ENCODE assay signal across 1 cellular context in genomic region chr12:49342066-49342913, GRCh38.
A peak's percentile ranks its signal among the peaks of the same experiment; 100 is the strongest.
TF ChIP-seq lines count a peak whose summit lies in the region.

No MANE protein-coding gene starts in this region.

TF ChIP-seq in K562, 482 proteins besides CTCF, POLR2A, EP300 and RAD21 (continued from another document and continues in another):
- TF ChIP-seq SIRT6 (IDR thresholded peaks at IDR 0.05; ENCODE audit: low read depth, low read length) (no peak), MED1 (CRISPR knock-in tag; IDR thresholded peaks at IDR 0.05; ENCODE audit: borderline replicate concordance) (no peak), HMGXB4 (CRISPR knock-in tag; IDR thresholded peaks at IDR 0.05) (0 out of 2 replicates have a peak, but pooled peaks have one; percentile 34), CXXC5 (CRISPR knock-in tag; IDR thresholded peaks at IDR 0.05) (peak; percentile 69), DLX4 (CRISPR knock-in tag; IDR thresholded peaks at IDR 0.05) (no peak), JUN (IDR thresholded peaks at IDR 0.05; ENCODE audit: borderline replicate concordance, low read depth, low read length) (no peak), JUN (CRISPR knock-in tag; IDR thresholded peaks at IDR 0.05; ENCODE audit: borderline replicate concordance) (peak; percentile 37; the same call in 1 of the 2 replicates), ZNF740 (CRISPR knock-in tag; IDR thresholded peaks at IDR 0.05) (0 out of 2 replicates have a peak, but pooled peaks have one; percentile 26), ZNF740 (tag; IDR thresholded peaks at IDR 0.05) (no peak), ZNF274 (IDR thresholded peaks at IDR 0.05; ENCODE audit: borderline replicate concordance, low read depth, low read length) (no peak), TCF3 (CRISPR knock-in tag; IDR thresholded peaks at IDR 0.05) (0 out of 2 replicates have a peak, but pooled peaks have one; percentile 4), NBN (IDR thresholded peaks at IDR 0.05; ENCODE audit: low read depth) (peak; percentile 91), ZNF174 (CRISPR knock-in tag; IDR thresholded peaks at IDR 0.05) (no peak), KLF10 (CRISPR knock-in tag; IDR thresholded peaks at IDR 0.05) (no peak), ETS1 (conservative IDR thresholded peaks at IDR 0.05; ENCODE audit: control insufficient read depth, low read depth, low read length) (0 out of 2 replicates have a peak, but pooled peaks have one; percentile 22), ZBTB43 (CRISPR knock-in tag; IDR thresholded peaks at IDR 0.05) (peak; percentile 38; the same call in 1 of the 2 replicates), CREB5 (CRISPR knock-in tag; IDR thresholded peaks at IDR 0.05) (no peak), TEAD4 (IDR thresholded peaks at IDR 0.05; ENCODE audit: low read length) (no peak; the same call in 1 of the 2 replicates), TEAD4 (CRISPR knock-in tag; IDR thresholded peaks at IDR 0.05; ENCODE audit: borderline replicate concordance) (no peak), UBTF (IDR thresholded peaks at IDR 0.05; ENCODE audit: borderline replicate concordance in 1 of 2, low read depth in 2 of 2, low read length in 2 of 2) (peak; percentile 62 to 87; a peak in 2 of 4 replicates), HINFP (tag; conservative IDR thresholded peaks at IDR 0.05; ENCODE audit: low read depth) (0 out of 2 replicates have a peak, but pooled peaks have one; percentile 34), ETV1 (tag; conservative IDR thresholded peaks at IDR 0.05; ENCODE audit: low read depth) (peak; percentile 35; the same call in 1 of the 2 replicates), NR1H2 (CRISPR knock-in tag; IDR thresholded peaks at IDR 0.05) (no peak), RHOXF2B (CRISPR knock-in tag; conservative IDR thresholded peaks at IDR 0.05) (no peak), NONO (IDR thresholded peaks at IDR 0.05; ENCODE audit: low read depth in 2 of 2, low read length in 1 of 2) (peak in 1 of 2 experiments; percentile 66; a peak in 1 of 4 replicates), STAG1 (CRISPR knock-in tag; IDR thresholded peaks at IDR 0.05; ENCODE audit: borderline replicate concordance) (peak; percentile 65; the same call in 1 of the 2 replicates), TOE1 (IDR thresholded peaks at IDR 0.05; ENCODE audit: borderline replicate concordance) (peak; percentile 65; the same call in 1 of the 2 replicates), TOE1 (CRISPR knock-in tag; IDR thresholded peaks at IDR 0.05; ENCODE audit: borderline replicate concordance, low read depth) (no peak), ZBTB7A (IDR thresholded peaks at IDR 0.05; ENCODE audit: borderline replicate concordance, control insufficient read depth, low read depth, low read length) (peak; percentile 91; the same call in 1 of the 2 replicates), ZNF263 (CRISPR knock-in tag; IDR thresholded peaks at IDR 0.05; ENCODE audit: borderline replicate concordance) (0 out of 2 replicates have a peak, but pooled peaks have one; percentile 18), ZFP30 (CRISPR knock-in tag; IDR thresholded peaks at IDR 0.05; ENCODE audit: borderline replicate concordance) (no peak), MAX (CRISPR knock-in tag; IDR thresholded peaks at IDR 0.05) (peak; percentile 40; the same call in 1 of the 2 replicates), NEUROD1 (IDR thresholded peaks at IDR 0.05; ENCODE audit: borderline replicate concordance, low read depth, low read length, partially characterized antibody) (peak; percentile 30), HDAC3 (IDR thresholded peaks at IDR 0.05; ENCODE audit: borderline replicate concordance, partially characterized antibody) (no peak), POLR2G (IDR thresholded peaks at IDR 0.05; ENCODE audit: low read depth, low read length) (peak; percentile 70), FOXK1 (CRISPR knock-in tag; IDR thresholded peaks at IDR 0.05; ENCODE audit: borderline replicate concordance) (0 out of 2 replicates have a peak, but pooled peaks have one; percentile 16), CTBP1 (IDR thresholded peaks at IDR 0.05; ENCODE audit: borderline replicate concordance) (peak; percentile 94), USF1 (CRISPR knock-in tag; IDR thresholded peaks at IDR 0.05) (no peak), MNT (conservative IDR thresholded peaks at IDR 0.05) (peak in 1 of 2 experiments; percentile 53; a peak in 1 of 4 replicates), YY1 (IDR thresholded peaks at IDR 0.05; ENCODE audit: borderline replicate concordance in 1 of 3, control insufficient read depth in 1 of 3, extremely low read depth in 1 of 3, insufficient read depth in 3 of 3, insufficient read length in 1 of 3, insufficient replicate concordance in 2 of 3, low read depth in 1 of 3, low read length in 2 of 3) (peak in 1 of 3 experiments; percentile 45), MAFK (IDR thresholded peaks at IDR 0.05; ENCODE audit: low read length) (no peak), ZBED1 (IDR thresholded peaks at IDR 0.05) (no peak), ID3 (CRISPR knock-in tag; IDR thresholded peaks at IDR 0.05) (no peak), ID3 (tag; IDR thresholded peaks at IDR 0.05) (0 out of 2 replicates have a peak, but pooled peaks have one; percentile 55), ARHGAP35 (IDR thresholded peaks at IDR 0.05; ENCODE audit: partially characterized antibody) (no peak), TFAP4 (CRISPR knock-in tag; IDR thresholded peaks at IDR 0.05; ENCODE audit: borderline replicate concordance) (peak; percentile 76; the same call in 1 of the 2 replicates), CC2D1A (IDR thresholded peaks at IDR 0.05) (peak; percentile 82), TGIF2 (CRISPR knock-in tag; IDR thresholded peaks at IDR 0.05) (no peak)
